Comparison of ENCODE assay signal across 8 cellular contexts in the genomic region with DNA sequence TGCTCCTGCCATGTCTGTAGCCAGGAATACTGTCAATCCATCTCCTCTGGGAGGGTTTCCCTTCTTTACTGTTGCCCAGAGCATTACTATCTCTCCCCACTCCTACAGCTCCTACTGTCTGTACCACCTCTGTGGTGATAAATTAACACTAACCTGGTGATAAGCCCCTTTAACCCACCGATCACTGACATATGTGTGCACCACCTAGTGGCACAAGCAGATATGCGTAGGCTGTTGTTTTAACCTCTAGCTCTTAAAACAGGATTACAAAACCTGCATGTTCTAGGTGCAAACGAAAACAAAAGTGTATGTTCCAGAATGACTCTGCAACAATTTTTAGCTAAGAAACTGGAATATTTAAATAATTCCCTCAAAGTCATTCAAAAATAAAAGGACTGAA.
DNase-seq lines count a peak whose midpoint lies in the region; ATAC-seq and TF ChIP-seq lines count a peak whose summit lies in the region.

No MANE protein-coding gene starts in this region.

- no peak overlapping the region for H4K91ac ChIP-seq in H9 (ENCODE audit: insufficient read length, low read depth, low read length)

- no peak overlapping the region for H4K5ac ChIP-seq in H9 (ENCODE audit: insufficient read length, low read depth, low read length)

- no peak overlapping the region for H2BK5ac ChIP-seq in H9 (ENCODE audit: insufficient read length, low read length)

- H3T11ph ChIP-seq in H9 (ENCODE audit: low read length): no peak overlapping the region

- POLR2A ChIA-PET in PC-9 (lab: Charles Lee; ENCODE audit: unreplicated experiment): no interaction called here

- intact Hi-C loops in PC-9 (cut with micrococcal nuclease; ENCODE audit: unreplicated experiment): no loop called here

- BruUV-seq in PC-9 (replicated peaks; lab: Mats Ljungman, UMichigan): no TSS peak

- H4K20me1 ChIP-seq in H9 (ENCODE audit: control insufficient read depth, insufficient read depth, insufficient read length): no peaks in the 10 kb centered on the region
- no peaks in the 10 kb centered on the region for H4K20me1 ChIP-seq in PC-9 (ENCODE audit: insufficient read depth)

- DNase-seq in GM12864 (ENCODE audit: low read depth) (no peak), H9 (no peak), PC-9 (no peak), kidney tubule cell (ENCODE audit: low spot score) (peak; percentile 27), activated T-cell treated with anti-CD3 and anti-CD28 coated beads for 4 hours (no peak), NCI-H1048 (lab: John Stamatoyannopoulos, UW) (no peak)
- DNase-seq in stimulated activated naive CD4-positive, alpha-beta T cell (lab: John Stamatoyannopoulos, UW): no peak

- ATAC-seq in HG02588 (IDR thresholded peaks at IDR 0.05; ENCODE audit: unreplicated experiment): no peak

- H3K27ac ChIP-seq in H9 (ENCODE audit: insufficient read length, low read depth, low read length): no peak overlapping the region
- H3K27ac ChIP-seq in PC-9: no peak overlapping the region

- no peak overlapping the region for H3K4me3 Mint-ChIP-seq in H9

- H2BK120ac ChIP-seq in H9 (ENCODE audit: low read depth, low read length, poor library complexity, severe bottlenecking): no peak overlapping the region

- H3K36me3 Mint-ChIP-seq in H9 (ENCODE audit: insufficient read depth in 1 of 3, low read depth in 3 of 3): no peaks in the 10 kb centered on the region

- peaks cover 38 to 40% of the 10 kb centered on the region in 2 experiments for H3K4me1 Mint-ChIP-seq in H9

- no peak overlapping the region for H2BK15ac ChIP-seq in H9 (ENCODE audit: low read depth, low read length)

- no peak overlapping the region for H2BK20ac ChIP-seq in H9 (ENCODE audit: low read depth, low read length, poor library complexity, severe bottlenecking)

- H3K14ac ChIP-seq in H9 (ENCODE audit: insufficient read depth, low read length): no peak overlapping the region

- no peaks in the 10 kb centered on the region for H3K36me3 ChIP-seq in PC-9 (ENCODE audit: low read depth)

- H3K4me3 ChIP-seq in GM12864 (ENCODE audit: low read depth, low read length) (no peak overlapping the region), PC-9 (no peak overlapping the region)

- no peaks in the 10 kb centered on the region; a peak in 1 of 5 replicates for H3K9me3 Mint-ChIP-seq in H9

- no peak overlapping the region for H3K18ac ChIP-seq in H9 (ENCODE audit: insufficient read length, low read depth, low read length)

- H3K79me2 ChIP-seq in H9 (ENCODE audit: insufficient read depth, low read length): no peaks in the 10 kb centered on the region
- no peaks in the 10 kb centered on the region for H3K79me2 ChIP-seq in PC-9 (ENCODE audit: low read depth)

- H2BK12ac ChIP-seq in H9 (ENCODE audit: insufficient read length, low read depth, low read length): no peak overlapping the region

- no CpG with 5 or more reads among the region's 3 CpGs for WGBS in H9 (ENCODE audit: extremely low coverage, insufficient read length, low lambda C conversion rate)

- H4K8ac ChIP-seq in H9 (replicated peaks; ENCODE audit: insufficient read length, low read depth, low read length): no peak overlapping the region

- H3K4me2 ChIP-seq in H9 (ENCODE audit: insufficient read depth, insufficient read length, low read length) (no peak overlapping the region), PC-9 (no peak overlapping the region)

- H2AFZ ChIP-seq in H9 (ENCODE audit: low read length) (no peak overlapping the region), PC-9 (no peak overlapping the region)

- H3K56ac ChIP-seq in H9 (ENCODE audit: insufficient read length, low read depth, low read length): no peak overlapping the region

- H3K9me3 ChIP-seq in H9 (ENCODE audit: control insufficient read depth, low read depth, low read length) (no peaks in the 10 kb centered on the region), PC-9 (ENCODE audit: insufficient read depth, low read depth) (no peaks in the 10 kb centered on the region)

- H3K4ac ChIP-seq in H9 (ENCODE audit: low read depth, low read length): no peak overlapping the region

- no peak overlapping the region for H3K9ac ChIP-seq in H9 (ENCODE audit: extremely low read depth, insufficient read length, low read length)

- no peak overlapping the region for H2AK5ac ChIP-seq in H9 (ENCODE audit: insufficient read length, low read length)

- H3K79me1 ChIP-seq in H9 (ENCODE audit: insufficient read depth, low read depth, low read length, poor library complexity, severe bottlenecking): no peaks in the 10 kb centered on the region

- H3K27me3 ChIP-seq in H9 (ENCODE audit: insufficient read depth, low read length): no peaks in the 10 kb centered on the region
- H3K27me3 ChIP-seq in PC-9 (ENCODE audit: insufficient read depth, low read depth): no peaks in the 10 kb centered on the region

- no peak overlapping the region for H3K23ac ChIP-seq in H9 (ENCODE audit: insufficient read length, low read depth, low read length)

- H3K23me2 ChIP-seq in H9 (ENCODE audit: insufficient read length, low read depth, low read length, poor library complexity, severe bottlenecking): peaks cover 2% of the 10 kb centered on the region

- no peak overlapping the region for H3K27ac Mint-ChIP-seq in H9

- no peaks in the 10 kb centered on the region for H3K9me2 ChIP-seq in PC-9 (ENCODE audit: insufficient read depth)

- TF ChIP-seq CTCF in GM12864 (IDR thresholded peaks at IDR 0.05; ENCODE audit: low read depth, low read length, missing control alignments) (peak; percentile 60), H9 (conservative IDR thresholded peaks at IDR 0.05) (peak; percentile 76), PC-9 (conservative IDR thresholded peaks at IDR 0.05) (peak; percentile 62)

- CTCF ChIA-PET in PC-9 (lab: Charles Lee): no interaction called here

- H3K4me1 ChIP-seq in H9 (ENCODE audit: insufficient read depth, low read length) (peaks cover 5% of the 10 kb centered on the region; the same call in 1 of the 2 replicates), PC-9 (replicated peaks; ENCODE audit: insufficient read depth) (no peaks in the 10 kb centered on the region)

- no peaks in the 10 kb centered on the region for H3F3A ChIP-seq in PC-9 (ENCODE audit: insufficient read depth, low read depth)

- no peaks in the 10 kb centered on the region; the same call in 1 of the 2 replicates for H3K27me3 Mint-ChIP-seq in H9 (ENCODE audit: low read depth)
